22 cellular contexts compared by ENCODE assay signal in genomic region chr6:169881398-169881797, GRCh38.
"Had no signal": no experiment of that assay in that cellular context is flagged by ENCODE, and none has a peak within 500 bp of the region (broad histone marks: within the 10 kb centered on the region; RNA-seq: fewer than 3 reads in every experiment).

No MANE protein-coding gene starts in this region.

- ATAC-seq: lower lobe of right lung; natural killer cell treated with Interleukin-12 subunit alpha and Interleukin-12 subunit beta and Interleukin-15 and Interleukin-18, amount 100 ng/mL, for 72 hours; pancreas; sciatic nerve; stimulated activated naive B cell treated with anti-CD40 and anti-IgM and Interleukin-4, amounts not matched to agents 10 μg/mL and 1 μg/mL and 100 μg/mL, for 72 hours; stimulated activated naive CD8-positive, alpha-beta T cell treated with anti-CD3 and anti-CD28 coated beads, Interleukin-15, amount 100 ng/mL, for 72 hours had no signal

- H3K9ac ChIP-seq: neural progenitor cell had no signal

- H3K4me3 Mint-ChIP-seq: memory B cell; natural killer cell treated with Interleukin-12 subunit alpha and Interleukin-12 subunit beta and Interleukin-15 and Interleukin-18, amount 100 ng/mL, for 72 hours; neural progenitor cell; stimulated activated naive B cell treated with anti-CD40 and anti-IgM and Interleukin-4, amounts not matched to agents 10 μg/mL and 1 μg/mL and 100 μg/mL, for 72 hours; stimulated activated naive CD8-positive, alpha-beta T cell treated with anti-CD3 and anti-CD28 coated beads, Interleukin-15, amount 100 ng/mL, for 72 hours had no signal

- H3K4me3 ChIP-seq: left ventricle myocardium inferior, lower lobe of right lung, neural progenitor cell, pancreas, testis, tibial nerve had no signal

- H3K27me3 ChIP-seq: neural progenitor cell, pancreas, testis, tibial nerve had no signal

- H3K36me3 ChIP-seq: left ventricle myocardium inferior, lower lobe of right lung, neural progenitor cell, pancreas, tibial nerve had no signal

- H3K36me3 Mint-ChIP-seq: memory B cell; natural killer cell treated with Interleukin-12 subunit alpha and Interleukin-12 subunit beta and Interleukin-15 and Interleukin-18, amount 100 ng/mL, for 72 hours; neural progenitor cell; stimulated activated naive B cell treated with anti-CD40 and anti-IgM and Interleukin-4, amounts not matched to agents 10 μg/mL and 1 μg/mL and 100 μg/mL, for 72 hours had no signal

- DNase-seq: cerebellar nuclear complex; dermis blood vessel endothelial cell; effector CD4-positive, alpha-beta T cell; foreskin melanocyte; hippocampal formation; islet precursor cell; left ventricle myocardium inferior; lower lobe of right lung; midbrain; nucleus accumbens; stimulated activated CD4-positive, alpha-beta T cell treated with anti-CD3 and anti-CD28 coated beads, Interleukin-2, amount 100 ng/mL, for 24 hours; stimulated activated CD4-positive, alpha-beta T cell treated with anti-CD3 and anti-CD28 coated beads, Interleukin-4, amount 100 ng/mL, for 4 hours; stimulated activated naive B cell treated with anti-CD40 and anti-IgM and Interleukin-4, amounts not matched to agents 10 μg/mL and 1 μg/mL and 100 μg/mL, for 72 hours; stimulated activated naive CD8-positive, alpha-beta T cell treated with anti-CD3 and anti-CD28 coated beads, Interleukin-15, amount 100 ng/mL, for 72 hours; testis had no signal

- H3K9me3 ChIP-seq: left ventricle myocardium inferior, lower lobe of right lung, pancreas, testis, tibial nerve had no signal

- H3K4me1 Mint-ChIP-seq: memory B cell; stimulated activated naive B cell treated with anti-CD40 and anti-IgM and Interleukin-4, amounts not matched to agents 10 μg/mL and 1 μg/mL and 100 μg/mL, for 72 hours had no signal

- H3K4me1 ChIP-seq: left ventricle myocardium inferior, lower lobe of right lung, neural progenitor cell, pancreas, testis, tibial nerve had no signal

- H3K27ac ChIP-seq: left ventricle myocardium inferior, lower lobe of right lung, neural progenitor cell, pancreas, testis, tibial nerve had no signal

- H3K27ac Mint-ChIP-seq: memory B cell; natural killer cell treated with Interleukin-12 subunit alpha and Interleukin-12 subunit beta and Interleukin-15 and Interleukin-18, amount 100 ng/mL, for 72 hours; neural progenitor cell; progenitor cell of endocrine pancreas; stimulated activated naive B cell treated with anti-CD40 and anti-IgM and Interleukin-4, amounts not matched to agents 10 μg/mL and 1 μg/mL and 100 μg/mL, for 72 hours; stimulated activated naive CD8-positive, alpha-beta T cell treated with anti-CD3 and anti-CD28 coated beads, Interleukin-15, amount 100 ng/mL, for 72 hours had no signal

- H3K9me3 Mint-ChIP-seq: memory B cell; natural killer cell treated with Interleukin-12 subunit alpha and Interleukin-12 subunit beta and Interleukin-15 and Interleukin-18, amount 100 ng/mL, for 72 hours; stimulated activated naive B cell treated with anti-CD40 and anti-IgM and Interleukin-4, amounts not matched to agents 10 μg/mL and 1 μg/mL and 100 μg/mL, for 72 hours; stimulated activated naive CD8-positive, alpha-beta T cell treated with anti-CD3 and anti-CD28 coated beads, Interleukin-15, amount 100 ng/mL, for 72 hours had no signal
